ENCODE assay signal across 36 cellular contexts in the genomic region with DNA sequence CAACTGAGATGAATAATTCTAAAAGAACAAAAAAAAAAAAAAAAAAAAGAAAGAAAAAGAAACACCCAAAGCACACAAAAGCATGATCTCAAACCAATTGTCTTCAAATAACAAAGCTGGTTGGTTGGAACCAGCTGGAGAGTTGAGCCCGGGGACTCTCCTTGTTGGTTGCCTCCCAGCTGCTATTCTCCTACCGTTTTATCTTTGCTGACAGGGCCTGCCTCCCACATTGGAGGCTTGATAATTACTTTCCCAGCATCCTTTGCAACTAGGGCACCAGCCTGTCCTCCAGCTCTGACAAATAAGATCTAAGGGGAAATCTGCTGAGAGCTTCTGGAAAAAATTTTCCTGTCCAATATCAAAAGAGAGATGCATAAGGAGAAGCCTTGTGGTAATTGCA. TPM values are rescaled to one million over a fixed set of nuclear protein-coding genes. Genes with fewer than 3 reads are reported as not detected.
DNase-seq lines count a peak whose midpoint lies in the region; ATAC-seq and TF ChIP-seq lines count a peak whose summit lies in the region.
"Had no signal": no experiment of that assay in that cellular context is flagged by ENCODE, and none has a peak within 500 bp of the region (broad histone marks: within the 10 kb centered on the region; RNA-seq: fewer than 3 reads in every experiment).

No MANE protein-coding gene starts in this region.

- TF ChIP-seq CTCF in neural progenitor cell (IDR thresholded peaks at IDR 0.05) (no peak), uterus (IDR thresholded peaks at IDR 0.05) (no peak)

- no peak overlapping the region for H2AFZ ChIP-seq in neural progenitor cell (replicated peaks)

- intact Hi-C loops in uterus (cut with DNase I; ENCODE audit: low total_unique reads): no loop called here

- H3K4me1 Mint-ChIP-seq in neural progenitor cell: peaks cover 3% of the 10 kb centered on the region
- no peaks in the 10 kb centered on the region for H3K4me1 Mint-ChIP-seq in naive thymus-derived CD8-positive, alpha-beta T cell

- H3K9me3 Mint-ChIP-seq in neural progenitor cell: no peaks in the 10 kb centered on the region
- no peaks in the 10 kb centered on the region for H3K9me3 Mint-ChIP-seq in naive thymus-derived CD8-positive, alpha-beta T cell
- H3K9me3 Mint-ChIP-seq: activated CD8-positive, alpha-beta T cell treated with anti-CD3 and anti-CD28 coated beads for 36 hours; activated T-helper 2 cell treated with anti-CD3 and anti-CD28 coated beads, Interferon-gamma antibody, Interleukin-2, Interleukin-4, amounts not matched to agents 10 μg/mL and 5 μg/mL and 100 μg/mL, durations not matched to agents 14 hours and 24 hours and 36 hours; nephron progenitor cell had no signal

- no peaks in the 10 kb centered on the region for H3K27me3 ChIP-seq in neural progenitor cell
- H3K27me3 ChIP-seq in uterus: no peaks in the 10 kb centered on the region
- H3K27me3 ChIP-seq: BLaER1, cardiac muscle cell, colonic mucosa, SJCRH30, spleen, transverse colon had no signal

- H3K36me3 ChIP-seq in neural progenitor cell: peaks cover 3% of the 10 kb centered on the region
- H3K36me3 ChIP-seq in uterus: no peaks in the 10 kb centered on the region
- H3K36me3 ChIP-seq: BLaER1, cardiac muscle cell, colonic mucosa, SJCRH30, spleen, transverse colon had no signal

- peaks cover 11% of the 10 kb centered on the region for H3K4me1 ChIP-seq in neural progenitor cell
- no peaks in the 10 kb centered on the region for H3K4me1 ChIP-seq in uterus
- H3K4me1 ChIP-seq: BLaER1, Caco-2, colonic mucosa, spleen, transverse colon had no signal

- H3K4me3 Mint-ChIP-seq in neural progenitor cell: no peak overlapping the region
- no peak overlapping the region for H3K4me3 Mint-ChIP-seq in naive thymus-derived CD8-positive, alpha-beta T cell
- H3K4me3 Mint-ChIP-seq: activated CD8-positive, alpha-beta T cell treated with anti-CD3 and anti-CD28 coated beads for 36 hours; activated naive CD8-positive, alpha-beta T cell; nephron progenitor cell had no signal

- H3K36me3 Mint-ChIP-seq in neural progenitor cell: no peaks in the 10 kb centered on the region
- no peaks in the 10 kb centered on the region for H3K36me3 Mint-ChIP-seq in naive thymus-derived CD8-positive, alpha-beta T cell
- H3K36me3 Mint-ChIP-seq: activated naive CD8-positive, alpha-beta T cell had no signal

- H3K9me3 ChIP-seq in neural progenitor cell (ENCODE audit: low read depth) (no peaks in the 10 kb centered on the region), uterus (no peaks in the 10 kb centered on the region)
- H3K9me3 ChIP-seq: BLaER1, Caco-2, colonic mucosa, mucosa of descending colon, SJCRH30, spleen, transverse colon had no signal

- H3K4me2 ChIP-seq in neural progenitor cell: no peak overlapping the region
- H3K4me2 ChIP-seq: BLaER1 had no signal

- ATAC-seq in naive thymus-derived CD8-positive, alpha-beta T cell: no peak
- ATAC-seq: activated CD4-positive, CD25-positive, alpha-beta regulatory T cell treated with anti-CD3 and anti-CD28 coated beads, Interleukin-2, amount 50 U/mL, for 24 hours; activated CD8-positive, alpha-beta T cell treated with anti-CD3 and anti-CD28 coated beads for 36 hours; mucosa of descending colon; right cardiac atrium had no signal

- H3K4me3 ChIP-seq in neural progenitor cell: no peak overlapping the region
- H3K4me3 ChIP-seq in uterus: no peak overlapping the region
- H3K4me3 ChIP-seq: BLaER1, cardiac muscle cell, colonic mucosa, lung, mucosa of descending colon, SJCRH30, spleen, transverse colon had no signal

- DNase-seq in NCI-H2227 (lab: John Stamatoyannopoulos, UW; ENCODE audit: unreplicated experiment) (peak; percentile 46), NCI-H2227 treated with DMSO at 0.1 percent for 48 hours (lab: John Stamatoyannopoulos, UW) (no peak), NCI-H1092 treated with DMSO at 0.1 percent for 48 hours (lab: John Stamatoyannopoulos, UW) (peak; percentile 52), erythroblast (lab: John Stamatoyannopoulos, UW) (peak; percentile 27 to 41), neural progenitor cell (ENCODE audit: low spot score) (peak; percentile 59), T-helper 9 cell (no peak), uterus (no peak)
- no peak for DNase-seq in naive thymus-derived CD8-positive, alpha-beta T cell
- DNase-seq: activated CD8-positive, alpha-beta T cell treated with anti-CD3 and anti-CD28 coated beads for 36 hours; aorta; Caco-2; colonic mucosa; effector CD8-positive, alpha-beta T cell; GOT3; head of caudate nucleus; IMR-90; kidney; mucosa of descending colon; NCI-H1694 treated with DMSO at 0.1 percent for 48 hours; nephron progenitor cell; NK-92 treated with Interleukin-12 subunit alpha and Interleukin-12 subunit beta, amount 100 ng/mL, for 24 hours; right cardiac atrium; SJCRH30; spleen; stimulated activated CD4-positive, alpha-beta T cell treated with anti-CD3 and anti-CD28 coated beads, Interleukin-2, amount 100 ng/mL, for 48 hours; T-helper 1 cell; transverse colon had no signal

- TF ChIP-seq POLR2A in erythroblast (IDR thresholded peaks at IDR 0.05; ENCODE audit: low read length) (no peak), uterus (IDR thresholded peaks at IDR 0.05) (no peak)

- H3F3A ChIP-seq in neural progenitor cell (ENCODE audit: low read depth): no peaks in the 10 kb centered on the region

- POLR2A ChIA-PET in naive thymus-derived CD8-positive, alpha-beta T cell (lab: Charles Lee): no interaction called here

- no peaks in the 10 kb centered on the region for H4K20me1 ChIP-seq in neural progenitor cell (ENCODE audit: low read depth)
- H4K20me1 ChIP-seq: BLaER1 had no signal

- no peak overlapping the region for H3K9ac ChIP-seq in neural progenitor cell
- H3K9ac ChIP-seq: BLaER1 had no signal

- H3K27ac ChIP-seq in neural progenitor cell (no peak overlapping the region), uterus (no peak overlapping the region)
- H3K27ac ChIP-seq: BLaER1, cardiac muscle cell, colonic mucosa, epithelial cell of prostate, SJCRH30, spleen, transverse colon had no signal

- peaks cover 4% of the 10 kb centered on the region for H3K27me3 Mint-ChIP-seq in neural progenitor cell (ENCODE audit: insufficient read depth, low read depth)
- H3K27me3 Mint-ChIP-seq in naive thymus-derived CD8-positive, alpha-beta T cell: peaks cover 1 to 21% (median 6%) of the 10 kb centered on the region in 5 donors

- H3K79me2 ChIP-seq in neural progenitor cell (ENCODE audit: low read depth): no peaks in the 10 kb centered on the region

- H3K27ac Mint-ChIP-seq in neural progenitor cell: no peak overlapping the region
- no peak overlapping the region for H3K27ac Mint-ChIP-seq in naive thymus-derived CD8-positive, alpha-beta T cell
- H3K27ac Mint-ChIP-seq: activated CD8-positive, alpha-beta T cell treated with anti-CD3 and anti-CD28 coated beads for 36 hours; activated naive CD8-positive, alpha-beta T cell; activated T-helper 2 cell treated with anti-CD3 and anti-CD28 coated beads, Interferon-gamma antibody, Interleukin-2, Interleukin-4, amounts not matched to agents 10 μg/mL and 5 μg/mL and 100 μg/mL, durations not matched to agents 14 hours and 24 hours and 36 hours; nephron progenitor cell had no signal

RNA-seq across cellular contexts. Expression of gene PON1, which starts 6.8 kb away (rescaled TPM):
- total RNA-seq in neural progenitor cell (ENCODE audit: low replicate concordance) (1.7 and 1.8 TPM in 2 replicates), uterus (not detected)
- not detected for total RNA-seq in naive thymus-derived CD8-positive, alpha-beta T cell
- polyA plus RNA-seq in naive thymus-derived CD8-positive, alpha-beta T cell: not detected
- total RNA-seq: activated CD8-positive, alpha-beta T cell treated with anti-CD3 and anti-CD28 coated beads for 36 hours; activated T-helper 2 cell treated with anti-CD3 and anti-CD28 coated beads, Interferon-gamma antibody, Interleukin-2, Interleukin-4, amounts not matched to agents 10 μg/mL and 5 μg/mL and 100 μg/mL, durations not matched to agents 14 hours and 24 hours and 36 hours; aorta; Caco-2; cardiac muscle cell; colonic mucosa; fibroblast of villous mesenchyme; IMR-90; kidney; mucosa of descending colon; NCI-H460; spleen had no signal
- polyA plus RNA-seq: aorta, IMR-90, right cardiac atrium had no signal

Comparison
In these comparisons a context has a peak if more than half of its experiments do, and no peak if none do; other contexts are left out.
1. DNase-seq: peak in NCI-H2227 (single experiment), NCI-H1092 treated with DMSO at 0.1 percent for 48 hours (single experiment), erythroblast (2 of 2) and neural progenitor cell (single experiment); none in NCI-H2227 treated with DMSO at 0.1 percent for 48 hours (single experiment), T-helper 9 cell (single experiment), uterus (0 of 2) and naive thymus-derived CD8-positive, alpha-beta T cell (0 of 10).